In genomic region chr13:33806470-33807248, GRCh38 we compare ENCODE assay signal across 19 cellular contexts. TPM values are rescaled to one million over a fixed set of nuclear protein-coding genes. Genes with fewer than 3 reads are reported as not detected.
DNase-seq lines count a peak whose midpoint lies in the region; ATAC-seq, FAIRE-seq and TF ChIP-seq lines count a peak whose summit lies in the region.
"Had no signal": no experiment of that assay in that cellular context is flagged by ENCODE, and none has a peak within 500 bp of the region (broad histone marks: within the 10 kb centered on the region; RNA-seq: fewer than 3 reads in every experiment).

No MANE protein-coding gene starts in this region.

- peak; percentile 94 for FAIRE-seq in GM12891 (lab: Jason Lieb, UNC)
- FAIRE-seq: H1 had no signal

- H3K9me3 Mint-ChIP-seq in endodermal cell: no peaks in the 10 kb centered on the region
- H3K9me3 Mint-ChIP-seq: CD4-positive, alpha-beta T cell; HFFc6; T-helper 1 cell treated with Interleukin-12 subunit alpha and Interleukin-12 subunit beta and Interleukin-4 antibody, amounts not matched to agents 30 μg/mL and 1 μg/mL, for 36 hours had no signal

- no peaks in the 10 kb centered on the region for H3K36me3 Mint-ChIP-seq in endodermal cell (ENCODE audit: low read depth)

- H3K4me3 ChIP-seq in HEK293 (ENCODE audit: low read depth, low read length) (no peak overlapping the region), endodermal cell (ENCODE audit: low read length) (peak overlapping the region; percentile 1)

- no peak for ATAC-seq in GM19351 (IDR thresholded peaks at IDR 0.05; ENCODE audit: unreplicated experiment)
- ATAC-seq in activated CD4-positive, CD25-positive, alpha-beta regulatory T cell treated with anti-CD3 and anti-CD28 coated beads, Interleukin-2, amount 50 U/mL, for 24 hours: no peak
- no peak for ATAC-seq in HG03039 (IDR thresholded peaks at IDR 0.05; ENCODE audit: unreplicated experiment)
- no peak for ATAC-seq in GM21367 (IDR thresholded peaks at IDR 0.05; ENCODE audit: unreplicated experiment)
- ATAC-seq: Panc1 had no signal

- POLR2A ChIA-PET in HEK293 (lab: Yijun Ruan, JAX): no interaction called here

- no peak for TF ChIP-seq POLR2A in GM12891 (IDR thresholded peaks at IDR 0.05; ENCODE audit: low read depth, low read length)

- peak overlapping the region; percentile 14 for H3K4me3 Mint-ChIP-seq in endodermal cell
- H3K4me3 Mint-ChIP-seq: CD4-positive, alpha-beta T cell; HFFc6; T-helper 1 cell treated with Interleukin-12 subunit alpha and Interleukin-12 subunit beta and Interleukin-4 antibody, amounts not matched to agents 30 μg/mL and 1 μg/mL, for 36 hours had no signal

- CTCF ChIA-PET in HEK293 (lab: Yijun Ruan, JAX): no interaction called here

- H3K27me3 Mint-ChIP-seq in endodermal cell (ENCODE audit: insufficient read depth): no peaks in the 10 kb centered on the region

- DNase-seq in GM12891 (ENCODE audit: insufficient read length, low spot score) (no peak), NCI-H1105 (lab: John Stamatoyannopoulos, UW) (peak; percentile 22), endodermal cell (no peak)
- DNase-seq: CD4-positive, alpha-beta T cell; DMS79; GDM1; HFFc6; NCI-H1436 treated with DMSO at 0.1 percent for 48 hours; NCI-H748 treated with DMSO at 0.1 percent for 48 hours; Right ventricle myocardium superior; SK-N-SH had no signal

- peaks cover 20% of the 10 kb centered on the region for H3K4me1 Mint-ChIP-seq in endodermal cell

- no peaks in the 10 kb centered on the region for H3K9me3 ChIP-seq in HEK293 (ENCODE audit: control insufficient read depth, insufficient read depth, low read depth, low read length)
- no peaks in the 10 kb centered on the region for H3K9me3 ChIP-seq in endodermal cell (ENCODE audit: control insufficient read depth, low read length)
- H3K9me3 ChIP-seq: SK-N-SH had no signal

- no peak overlapping the region for H3K9ac ChIP-seq in endodermal cell (ENCODE audit: extremely low read depth, low read length, poor library complexity, severe bottlenecking)
- H3K9ac ChIP-seq: SK-N-SH had no signal

- no peak overlapping the region for H3K27ac ChIP-seq in HEK293 (ENCODE audit: extremely low read depth, low read depth, low read length)
- no peak overlapping the region for H3K27ac ChIP-seq in endodermal cell (ENCODE audit: low read depth, low read length)

- WGBS in endodermal cell (ENCODE audit: insufficient coverage in 1 of 2, insufficient read length in 1 of 2), 2 experiments: 73 to 76% methylated on average over 7 to 8 of the region's 8 CpGs

- no peak overlapping the region for H3K27ac Mint-ChIP-seq in endodermal cell
- H3K27ac Mint-ChIP-seq: CD4-positive, alpha-beta T cell; HFFc6; T-helper 1 cell treated with Interleukin-12 subunit alpha and Interleukin-12 subunit beta and Interleukin-4 antibody, amounts not matched to agents 30 μg/mL and 1 μg/mL, for 36 hours had no signal

- no peaks in the 10 kb centered on the region for H3K4me1 ChIP-seq in HEK293 (ENCODE audit: control insufficient read depth, insufficient read depth, low read length)
- peaks cover 10% of the 10 kb centered on the region for H3K4me1 ChIP-seq in endodermal cell (ENCODE audit: control insufficient read depth, insufficient read depth, low read length)

- H3K36me3 ChIP-seq in HEK293 (ENCODE audit: control insufficient read depth in 2 of 2, insufficient read depth in 1 of 2, low read length in 2 of 2) (no peaks in the 10 kb centered on the region), endodermal cell (ENCODE audit: control insufficient read depth, insufficient read depth, low read length) (no peaks in the 10 kb centered on the region)

- TF ChIP-seq CTCF in HEK293 (tag by site-specific recombination; IDR thresholded peaks at IDR 0.05) (no peak), endodermal cell (conservative IDR thresholded peaks at IDR 0.05) (no peak)

- H3K27me3 ChIP-seq in endodermal cell (ENCODE audit: control insufficient read depth, insufficient read depth, low read length, poor library complexity, severe bottlenecking): no peaks in the 10 kb centered on the region

TF ChIP-seq in GM12891, 5 proteins besides CTCF, POLR2A, EP300 and RAD21:
- TF ChIP-seq POLR2AphosphoS5 (IDR thresholded peaks at IDR 0.05; ENCODE audit: low read depth, low read length): no peak

TF ChIP-seq in HEK293, 187 proteins besides CTCF, POLR2A, EP300 and RAD21:
- TF ChIP-seq SCRT1 (tag by site-specific recombination; IDR thresholded peaks at IDR 0.05; ENCODE audit: borderline replicate concordance): 0 out of 2 replicates have a peak, but pooled peaks have one; percentile 22
- TF ChIP-seq ZNF48 (tag by site-specific recombination; IDR thresholded peaks at IDR 0.05): no peak

RNA-seq across cellular contexts. Expression of gene RFC3, which starts 11.3 kb away (rescaled TPM):
- 29.8 TPM for polyA plus RNA-seq in GM12891 (2012; ENCODE audit: low read depth, missing spikeins)
- 10 to 100 TPM; 29.8 to 34.2 TPM for total RNA-seq in endodermal cell
- polyA plus RNA-seq in endodermal cell (2013, experiment 1 of 2): 33.5 TPM
- polyA plus RNA-seq in endodermal cell (2013, experiment 2 of 2): 32.3 TPM
